Comparison of ENCODE assay signal across 9 cellular contexts in the genomic region with DNA sequence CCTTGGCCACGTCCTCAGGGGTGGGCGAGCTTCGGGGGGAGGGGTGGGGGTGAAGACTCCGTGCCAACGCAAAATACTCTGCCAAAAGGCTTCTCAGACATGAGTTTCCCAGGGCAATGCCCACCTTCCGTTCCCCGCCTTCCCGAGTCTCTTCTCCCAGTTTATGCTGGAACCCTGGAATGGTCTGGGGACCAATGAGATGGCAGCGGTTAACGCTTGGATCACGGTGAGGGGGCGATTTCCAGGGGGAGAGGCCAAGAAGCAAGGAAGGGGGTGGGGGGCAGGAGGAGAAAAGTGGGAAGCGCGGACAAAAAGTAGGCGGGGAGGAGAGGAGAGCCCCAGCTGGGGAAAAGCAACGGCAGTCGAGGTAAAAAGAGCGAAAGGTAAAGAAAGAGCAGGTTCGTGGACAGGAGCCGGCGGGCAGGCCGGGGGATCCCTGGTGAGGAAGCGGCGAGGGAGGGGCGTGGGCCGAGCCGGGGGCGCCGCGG. TPM values are rescaled to one million over a fixed set of nuclear protein-coding genes. Genes with fewer than 3 reads are reported as not detected.
A peak's percentile ranks its signal among the peaks of the same experiment; 100 is the strongest.
DNase-seq lines count a peak whose midpoint lies in the region; ATAC-seq and TF ChIP-seq lines count a peak whose summit lies in the region.
"Had no signal": no experiment of that assay in that cellular context is flagged by ENCODE, and none has a peak within 500 bp of the region (broad histone marks: within the 10 kb centered on the region; RNA-seq: fewer than 3 reads in every experiment).

No MANE protein-coding gene starts in this region.

- no peaks in the 10 kb centered on the region for H3K79me2 ChIP-seq in Karpas-422 (ENCODE audit: low read length)

- TF ChIP-seq CTCF in fibroblast of mammary gland (conservative IDR thresholded peaks at IDR 0.05; ENCODE audit: control insufficient read depth, insufficient read depth, low read depth, low read length): no peak
- no peak for TF ChIP-seq CTCF in progenitor cell of endocrine pancreas (IDR thresholded peaks at IDR 0.05; ENCODE audit: unreplicated experiment)

- H3K27me3 ChIP-seq in Karpas-422 (ENCODE audit: low read length): no peaks in the 10 kb centered on the region

- H3K4me1 ChIP-seq in ES-I3 (ENCODE audit: insufficient read depth, low read length) (peaks cover 7% of the 10 kb centered on the region), Karpas-422 (ENCODE audit: low read length) (no peaks in the 10 kb centered on the region)

- no peak for ATAC-seq in GM21576 (IDR thresholded peaks at IDR 0.05; ENCODE audit: unreplicated experiment)

- H3K4me3 ChIP-seq in fibroblast of mammary gland (ENCODE audit: control insufficient read depth, low read depth, low read length): peak overlapping the region; percentile 45
- no peak overlapping the region for H3K4me3 ChIP-seq in Karpas-422 (ENCODE audit: low read length)

- no peak overlapping the region for H3K4me2 ChIP-seq in Karpas-422 (ENCODE audit: low read depth, low read length, poor library complexity, severe bottlenecking)

- no peaks in the 10 kb centered on the region for H3K9me2 ChIP-seq in Karpas-422 (replicated peaks; ENCODE audit: insufficient read depth, low read length)

- DNase-seq in NCI-H128 (lab: John Stamatoyannopoulos, UW; ENCODE audit: unreplicated experiment) (peak; percentile 13), fibroblast of mammary gland (ENCODE audit: low read depth) (no peak), progenitor cell of endocrine pancreas (ENCODE audit: low spot score, unreplicated experiment) (no peak), Karpas-422 (no peak), GDM1 (lab: John Stamatoyannopoulos, UW) (no peak)
- no peak for DNase-seq in activated CD4-positive, CD25-positive, alpha-beta regulatory T cell treated with anti-CD3 and anti-CD28 coated beads, Interleukin-2, amount 50 U/mL, for 72 hours

- H3K9ac ChIP-seq in ES-I3 (ENCODE audit: low read depth, low read length) (peak overlapping the region; percentile 88), Karpas-422 (ENCODE audit: low read length) (no peak overlapping the region)

- H3K4me3 Mint-ChIP-seq in progenitor cell of endocrine pancreas (ENCODE audit: low read depth): peak overlapping the region; percentile 81

- peak overlapping the region; percentile 25 for H3K27ac Mint-ChIP-seq in progenitor cell of endocrine pancreas

- no peaks in the 10 kb centered on the region for H3K9me3 Mint-ChIP-seq in progenitor cell of endocrine pancreas (ENCODE audit: low read depth)

- no peaks in the 10 kb centered on the region for H3K36me3 ChIP-seq in ES-I3 (ENCODE audit: insufficient read depth, low read length)
- no peaks in the 10 kb centered on the region for H3K36me3 ChIP-seq in Karpas-422 (ENCODE audit: insufficient read depth, low read length)
- H3K36me3 ChIP-seq: neutrophil had no signal

- no peaks in the 10 kb centered on the region for H4K20me1 ChIP-seq in Karpas-422 (ENCODE audit: insufficient read depth, low read depth, low read length)

- no peaks in the 10 kb centered on the region for H3K36me3 Mint-ChIP-seq in progenitor cell of endocrine pancreas (ENCODE audit: insufficient read depth)

- H3K27me3 Mint-ChIP-seq in progenitor cell of endocrine pancreas: peaks cover 37% of the 10 kb centered on the region

- H3K27ac ChIP-seq in Karpas-422 (ENCODE audit: low read length): no peak overlapping the region
- H3K27ac ChIP-seq: neutrophil had no signal

- no peak overlapping the region for H2AFZ ChIP-seq in Karpas-422 (ENCODE audit: low read length)

- H3K9me3 ChIP-seq in ES-I3 (ENCODE audit: control insufficient read depth, insufficient read depth, low read length) (no peaks in the 10 kb centered on the region), Karpas-422 (ENCODE audit: low read length) (no peaks in the 10 kb centered on the region)
- H3K9me3 ChIP-seq: neutrophil had no signal

- peaks cover 20% of the 10 kb centered on the region for H3K4me1 Mint-ChIP-seq in progenitor cell of endocrine pancreas (ENCODE audit: low read depth)

RNA-seq across cellular contexts. Expression of gene SNCAIP, which starts 0.6 kb away (rescaled TPM):
- total RNA-seq in progenitor cell of endocrine pancreas: 13.7 and 16.8 TPM in 2 replicates
- not detected in 2 replicates for total RNA-seq in Karpas-422 (2014; rRNA removed; shearing (Covaris generic); ENCODE audit: low replicate concordance)

Comparison
In these comparisons a context has a peak if more than half of its experiments do, and no peak if none do; other contexts are left out.
1. RNA of gene SNCAIP, which starts 0.6 kb away (total RNA-seq): 13.7 to 16.8 TPM in progenitor cell of endocrine pancreas; not detected in Karpas-422; every median in the first group is over 10 times any median in the second.